ENCODE assay signal across 8 cellular contexts in the genomic region with DNA sequence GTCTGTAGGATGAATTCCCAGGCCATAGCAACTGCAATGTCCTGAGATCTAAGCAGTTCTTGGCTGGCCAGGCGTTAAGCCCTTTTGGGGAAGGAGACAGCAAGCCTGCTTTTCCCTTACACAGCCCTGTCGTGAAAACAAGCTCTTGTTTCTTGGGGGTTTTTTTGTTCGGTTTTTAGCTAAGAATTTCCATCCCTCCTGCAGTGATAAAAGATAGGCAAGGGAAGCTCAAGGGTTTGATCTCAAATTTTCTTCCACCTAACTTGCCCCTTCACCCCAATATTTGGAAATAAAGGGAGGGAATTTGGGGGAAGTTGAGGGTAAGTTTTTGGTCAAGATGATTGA. TPM values are rescaled to one million over a fixed set of nuclear protein-coding genes. Genes with fewer than 3 reads are reported as not detected.
DNase-seq lines count a peak whose midpoint lies in the region; ATAC-seq and TF ChIP-seq lines count a peak whose summit lies in the region.

No MANE protein-coding gene starts in this region.

- POLR2A ChIA-PET in naive thymus-derived CD4-positive, alpha-beta T cell (lab: Charles Lee) = no interaction called here

- CTCF ChIA-PET in naive thymus-derived CD4-positive, alpha-beta T cell (lab: Charles Lee) = no interaction called here

- H3K4me3 ChIP-seq in BE2C (ENCODE audit: low read depth, low read length) = peak overlapping the region; percentile 88
- peak overlapping the region; percentile 67 for H3K4me3 ChIP-seq in LNCaP clone FGC (ENCODE audit: low read depth, low read length)
- peak overlapping the region; percentile 61 to 93 (median 82) for H3K4me3 ChIP-seq in dorsolateral prefrontal cortex
- no peak overlapping the region for H3K4me3 ChIP-seq in naive thymus-derived CD4-positive, alpha-beta T cell (ENCODE audit: low read length)

- H3K9me3 ChIP-seq in BE2C = no peaks in the 10 kb centered on the region
- H3K9me3 ChIP-seq in naive thymus-derived CD4-positive, alpha-beta T cell (ENCODE audit: control insufficient read depth in 2 of 3, low read length in 3 of 3) = no peaks in the 10 kb centered on the region

- no peak for ATAC-seq in naive thymus-derived CD4-positive, alpha-beta T cell
- ATAC-seq in HG03025 (IDR thresholded peaks at IDR 0.05; ENCODE audit: low FRiP score, unreplicated experiment) (no peak), GM21825 (IDR thresholded peaks at IDR 0.05; ENCODE audit: unreplicated experiment) (no peak), HG03108 (IDR thresholded peaks at IDR 0.05; ENCODE audit: unreplicated experiment) (no peak), HG03439 (IDR thresholded peaks at IDR 0.05; ENCODE audit: unreplicated experiment) (no peak)

- H3K36me3 ChIP-seq in BE2C = no peaks in the 10 kb centered on the region
- no peaks in the 10 kb centered on the region for H3K36me3 ChIP-seq in naive thymus-derived CD4-positive, alpha-beta T cell (ENCODE audit: control insufficient read depth in 2 of 3, insufficient read depth in 3 of 3, low read length in 3 of 3)

- H3K4me1 Mint-ChIP-seq in naive thymus-derived CD4-positive, alpha-beta T cell = peaks cover 0 to 11% (median 10%) of the 10 kb centered on the region in 7 donors

- H3K4me1 ChIP-seq in BE2C = no peaks in the 10 kb centered on the region
- no peaks in the 10 kb centered on the region for H3K4me1 ChIP-seq in naive thymus-derived CD4-positive, alpha-beta T cell (ENCODE audit: control insufficient read depth in 2 of 2, insufficient read depth in 2 of 2, low read length in 2 of 2)

- no peak overlapping the region for H3K27ac Mint-ChIP-seq in naive thymus-derived CD4-positive, alpha-beta T cell

- DNase-seq in BE2C (no peak), LNCaP clone FGC (ENCODE audit: low read depth) (no peak), dorsolateral prefrontal cortex (no peak)
- no peak for DNase-seq in naive thymus-derived CD4-positive, alpha-beta T cell

- TF ChIP-seq CTCF in BE2C (IDR thresholded peaks at IDR 0.05; ENCODE audit: low read depth, low read length) = no peak
- TF ChIP-seq CTCF in LNCaP clone FGC (IDR thresholded peaks at IDR 0.05; ENCODE audit: control insufficient read depth, extremely low read depth, insufficient read depth) = no peak
- no peak for TF ChIP-seq CTCF in dorsolateral prefrontal cortex (IDR thresholded peaks at IDR 0.05 in 54 of 56, conservative IDR thresholded peaks at IDR 0.05 in 2 of 56; ENCODE audit: low read depth in 1 of 56, partially characterized antibody in 56 of 56)

- H3K27ac ChIP-seq in dorsolateral prefrontal cortex = peak overlapping the region in 36 of 59 donors; percentile 6 to 92 (median 86)
- no peak overlapping the region for H3K27ac ChIP-seq in naive thymus-derived CD4-positive, alpha-beta T cell (ENCODE audit: low read depth, low read length)

- H3K9me3 Mint-ChIP-seq in naive thymus-derived CD4-positive, alpha-beta T cell = no peaks in the 10 kb centered on the region

- no peaks in the 10 kb centered on the region for H3K36me3 Mint-ChIP-seq in naive thymus-derived CD4-positive, alpha-beta T cell

- peaks cover 10% of the 10 kb centered on the region; the same call in 1 of the 2 replicates for H3K27me3 ChIP-seq in BE2C
- no peaks in the 10 kb centered on the region for H3K27me3 ChIP-seq in dorsolateral prefrontal cortex
- H3K27me3 ChIP-seq in naive thymus-derived CD4-positive, alpha-beta T cell (ENCODE audit: control insufficient read depth in 2 of 2, insufficient read depth in 2 of 2, low read length in 2 of 2) = no peaks in the 10 kb centered on the region

- peak overlapping the region; percentile 31 to 81 (median 56) for H3K4me3 Mint-ChIP-seq in naive thymus-derived CD4-positive, alpha-beta T cell

- intact Hi-C loops in dorsolateral prefrontal cortex (cut with DNase I) = loop anchor here (2.0 to 5.0 kb wide), 4 partner anchors 66 to 459 kb away; no protein-coding TSS in a partner anchor
- intact Hi-C loops in naive thymus-derived CD4-positive, alpha-beta T cell (cut with micrococcal nuclease) = loop anchor here (2.0 to 5.0 kb wide), 3 partner anchors 65 to 656 kb away; partner anchors contain the start of genes CYP39A1 (in 1 of the 2) and SLC25A27 (in 1 of the 2)

- peaks cover 50 to 80% (median 55%) of the 10 kb centered on the region in 5 donors for H3K27me3 Mint-ChIP-seq in naive thymus-derived CD4-positive, alpha-beta T cell

RNA-seq across cellular contexts. Expression of gene TNFRSF21, which starts 1.5 kb away (rescaled TPM):
- 43.5 TPM for polyA plus RNA-seq in BE2C (2012; ENCODE audit: insufficient read depth, insufficient read length, low read depth)
- 10 to 100 TPM; 35.8 to 77.3 (median 56.1) TPM for total RNA-seq in dorsolateral prefrontal cortex
- 1 to 10 TPM in 2 of 5 experiments, under 1 TPM in 3; 0.27 to 2.4 (median 0.44) TPM for total RNA-seq in naive thymus-derived CD4-positive, alpha-beta T cell
- not detected for polyA plus RNA-seq in naive thymus-derived CD4-positive, alpha-beta T cell

Comparison
In these comparisons a context has a peak if more than half of its experiments do, and no peak if none do; other contexts are left out.
1. RNA of gene TNFRSF21, which starts 1.5 kb away (total RNA-seq): 35.8 to 77.3 TPM in dorsolateral prefrontal cortex; 0.27 to 2.4 TPM in naive thymus-derived CD4-positive, alpha-beta T cell; every median in the first group is over 10 times any median in the second.